8 cellular contexts compared by ENCODE assay signal in the genomic region with DNA sequence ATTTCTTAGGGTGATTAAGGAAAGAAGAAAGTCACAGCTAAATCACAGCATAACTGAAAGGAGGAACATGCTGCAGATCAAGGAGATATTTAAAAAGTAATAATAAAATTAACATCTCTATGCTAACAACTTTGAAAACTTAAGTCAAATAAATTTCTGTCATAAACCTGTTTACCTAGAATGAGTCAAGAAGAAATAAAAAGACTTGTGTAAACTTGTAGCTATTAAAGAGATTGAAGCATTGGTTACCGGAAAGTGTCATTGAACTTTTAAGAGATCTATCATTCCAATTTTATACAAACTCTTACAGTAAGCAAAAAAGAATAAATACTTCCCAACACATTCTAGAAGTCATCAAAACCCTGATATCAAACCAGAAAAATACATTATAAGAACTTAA.
"Had no signal": no experiment of that assay in that cellular context is flagged by ENCODE, and none has a peak within 500 bp of the region (broad histone marks: within the 10 kb centered on the region; RNA-seq: fewer than 3 reads in every experiment).

No MANE protein-coding gene starts in this region.

- DNase-seq: H9, HCEC 1CT, IMR-90 had no signal

- ATAC-seq: GM23338, K562 had no signal

- H3K4me3 ChIP-seq: GM23338, K562 had no signal

- FAIRE-seq: H1, H54, HTR-8/SVneo, K562 had no signal
